In genomic region chr19:45442927-45443461, GRCh38 we compare ENCODE assay signal across 8 cellular contexts. TPM values are rescaled to one million over a fixed set of nuclear protein-coding genes. Genes with fewer than 3 reads are reported as not detected.
DNase-seq lines count a peak whose midpoint lies in the region; ATAC-seq, FAIRE-seq and TF ChIP-seq lines count a peak whose summit lies in the region.

No MANE protein-coding gene starts in this region.

- WGBS in H1 (ENCODE audit: extremely low coverage in 1 of 2, insufficient coverage in 1 of 2, insufficient read length in 1 of 2, insufficient replicate concordance in 2 of 2, low coverage in 1 of 2, low lambda C conversion rate in 2 of 2, missing lambda C conversion rate in 1 of 2), 2 experiments: 25% methylated on average over 14 of the region's 14 CpGs; no CpG with 5 or more reads in 1 of the 2 experiments

- H3K23me2 ChIP-seq in H1 (ENCODE audit: low read depth, low read length): peaks cover 12% of the 10 kb centered on the region

- H3K79me2 ChIP-seq in H1 (ENCODE audit: control insufficient read depth in 1 of 2, insufficient read depth in 2 of 2, low read length in 2 of 2): no peaks in the 10 kb centered on the region

- H4K91ac ChIP-seq in H1 (replicated peaks; ENCODE audit: insufficient read length, low read length): no peak overlapping the region

- ATAC-seq in mucosa of descending colon (no peak), HG03565 (IDR thresholded peaks at IDR 0.05; ENCODE audit: unreplicated experiment) (no peak)

- TF ChIP-seq CTCF in AG10803 (conservative IDR thresholded peaks at IDR 0.05; ENCODE audit: low read length) (no peak), H1 (IDR thresholded peaks at IDR 0.05; ENCODE audit: control extremely low read depth in 1 of 3, insufficient read depth in 1 of 3, low read depth in 1 of 3, low read length in 3 of 3) (no peak), mucosa of descending colon (IDR thresholded peaks at IDR 0.05) (no peak), uterus (IDR thresholded peaks at IDR 0.05) (no peak)

- POLR2A ChIA-PET in HEK293T (lab: Yijun Ruan, JAX) (no interaction called here), H1 (lab: Charles Lee; ENCODE audit: partially characterized antibody) (interaction anchor here (1.2 to 1.3 kb wide), 2 partner anchors 25 to 26 kb away, joined by 3 read pairs; partner anchors contain the start of gene FOSB)

- TF ChIP-seq POLR2A in H1 (IDR thresholded peaks at IDR 0.05; ENCODE audit: control extremely low read depth in 1 of 2, low read depth in 2 of 2, low read length in 2 of 2) (no peak), uterus (IDR thresholded peaks at IDR 0.05) (no peak)

- peaks cover 6 to 17% (median 11%) of the 10 kb centered on the region in 4 experiments for H3K4me1 ChIP-seq in H1 (replicated peaks in 1 of 4; ENCODE audit: control insufficient read depth in 3 of 4, insufficient read depth in 4 of 4, low read length in 3 of 4)
- peaks cover 37% of the 10 kb centered on the region for H3K4me1 ChIP-seq in mucosa of descending colon (ENCODE audit: low read depth)
- H3K4me1 ChIP-seq in uterus: peaks cover 0 to 6% of the 10 kb centered on the region in 2 donors

- 0 out of 2 replicates have a peak overlapping the region, but pooled peaks have one; percentile 42 for H3K18ac ChIP-seq in H1 (ENCODE audit: extremely low read depth, low read length)

- H4K20me1 ChIP-seq in H1 (replicated peaks in 1 of 2; ENCODE audit: control insufficient read depth in 1 of 2, insufficient read depth in 2 of 2, low read length in 2 of 2): no peaks in the 10 kb centered on the region

- no peak overlapping the region for H4K8ac ChIP-seq in H1 (ENCODE audit: extremely low read depth, insufficient read depth, low read length)

- TF ChIP-seq RAD21 in H1 (IDR thresholded peaks at IDR 0.05 in 1 of 2, conservative IDR thresholded peaks at IDR 0.05 in 1 of 2; ENCODE audit: low read depth in 2 of 2, low read length in 2 of 2): no peak

- H3K9ac ChIP-seq in H1 (replicated peaks in 1 of 4; ENCODE audit: extremely low read depth in 1 of 4, low read depth in 3 of 4, low read length in 3 of 4): peak overlapping the region in 3 of 4 experiments; percentile 13 to 43 (median 21); a peak in 3 of 7 replicates

- H2BK120ac ChIP-seq in H1 (replicated peaks; ENCODE audit: low read depth, low read length): no peak overlapping the region

- H3K4me2 ChIP-seq in H1 (ENCODE audit: insufficient read depth in 1 of 2, low read depth in 2 of 2, low read length in 2 of 2): peak overlapping the region; percentile 77 to 97

- no peak overlapping the region for H2BK5ac ChIP-seq in H1 (ENCODE audit: low read depth, low read length)

- H3K36me3 ChIP-seq in H1 (ENCODE audit: control insufficient read depth in 2 of 4, insufficient read depth in 4 of 4, low read length in 3 of 4): no peaks in the 10 kb centered on the region
- no peaks in the 10 kb centered on the region for H3K36me3 ChIP-seq in mucosa of descending colon (ENCODE audit: low read depth)
- no peaks in the 10 kb centered on the region for H3K36me3 ChIP-seq in uterus

- DNase-seq in AG10803 (ENCODE audit: low read depth) (peak; percentile 37), HEK293T (ENCODE audit: extremely low spot score) (no peak), T-helper 22 cell (ENCODE audit: low read depth) (peak; percentile 29), H1 (ENCODE audit: low read depth in 1 of 2, low spot score in 2 of 2) (peak in 1 of 2 experiments; percentile 74), mucosa of descending colon (peak in 2 of 3 donors; percentile 61 to 75), uterus (peak; percentile 44 to 61), NCI-H1436 (lab: John Stamatoyannopoulos, UW) (no peak)

- H2BK12ac ChIP-seq in H1 (ENCODE audit: low read depth, low read length): peak overlapping the region; percentile 51; the same call in 1 of the 2 replicates

- peak overlapping the region; percentile 30; the same call in 1 of the 2 replicates for H2AFZ ChIP-seq in H1 (ENCODE audit: low read length)

- H3K14ac ChIP-seq in H1 (ENCODE audit: insufficient read length): no peak overlapping the region

- no peak for TF ChIP-seq EP300 in H1 (IDR thresholded peaks at IDR 0.05; ENCODE audit: borderline replicate concordance in 1 of 2, low read depth in 2 of 2, low read length in 2 of 2)

- peak overlapping the region; percentile 64 for H3K4me3 ChIP-seq in AG10803 (ENCODE audit: low read length)
- H3K4me3 ChIP-seq in H1 (ENCODE audit: extremely low read depth in 1 of 4, insufficient read depth in 2 of 4, low read depth in 3 of 4, low read length in 4 of 4): peak overlapping the region; percentile 38 to 84 (median 71)
- H3K4me3 ChIP-seq in mucosa of descending colon: no peak overlapping the region
- H3K4me3 ChIP-seq in uterus: peak overlapping the region; percentile 46 to 52

- intact Hi-C loops in mucosa of descending colon (cut with DNase I, micrococcal nuclease): no loop called here
- intact Hi-C loops in uterus (cut with DNase I; ENCODE audit: low total_unique reads): no loop called here

- H2BK20ac ChIP-seq in H1 (ENCODE audit: low read length): peak overlapping the region; percentile 87; the same call in 1 of the 2 replicates

- CTCF ChIA-PET in HEK293T (lab: Yijun Ruan, JAX) (no interaction called here), H1 (lab: Charles Lee; ENCODE audit: partially characterized antibody) (interaction anchor here (0.6 to 21.2 kb wide), 2 partner anchors 14 to 31 kb away, joined by 3 to 760 read pairs; partner anchors contain the start of gene FOSB)

- no peak overlapping the region for H3K56ac ChIP-seq in H1 (replicated peaks; ENCODE audit: insufficient read length, low read depth, low read length)

- no peak overlapping the region for H3K4ac ChIP-seq in H1 (replicated peaks; ENCODE audit: insufficient read length, low read depth, low read length)

- H4K5ac ChIP-seq in H1 (ENCODE audit: insufficient read length, low read depth, low read length): no peak overlapping the region

- H3K79me1 ChIP-seq in H1 (ENCODE audit: low read depth, low read length): no peaks in the 10 kb centered on the region

- H3K27ac ChIP-seq in H1 (ENCODE audit: low read depth, low read length) (no peak overlapping the region), uterus (peak overlapping the region; percentile 90 to 92)

- H3K9me3 ChIP-seq in H1 (ENCODE audit: insufficient read depth in 2 of 2, low read depth in 1 of 2, low read length in 1 of 2) (no peaks in the 10 kb centered on the region), mucosa of descending colon (no peaks in the 10 kb centered on the region), uterus (no peaks in the 10 kb centered on the region)

- H3K27me3 ChIP-seq in H1 (replicated peaks in 1 of 4; ENCODE audit: control insufficient read depth in 3 of 4, extremely low read depth in 1 of 4, insufficient read depth in 3 of 4, low read length in 3 of 4) (peaks cover 0 to 5% (median 2%) of the 10 kb centered on the region in 4 experiments; a peak in 3 of 7 replicates), uterus (no peaks in the 10 kb centered on the region)

- 0 out of 2 replicates have a peak overlapping the region, but pooled peaks have one; percentile 11 for H2AK5ac ChIP-seq in H1 (ENCODE audit: low read depth, low read length)

- H2BK15ac ChIP-seq in H1 (ENCODE audit: low read length): peak overlapping the region; percentile 12

- no peak overlapping the region for H3K23ac ChIP-seq in H1 (ENCODE audit: insufficient read length)

- FAIRE-seq in H1 (lab: Jason Lieb, UNC): no peak

RNA-seq across cellular contexts. Expression of gene ERCC1, which starts 19.3 kb away (rescaled TPM):
- total RNA-seq in H1 (2021; fragmentation: NEBNext Ultra II Directional; extraction: Animal tissue kit (Norgen Biotek cat#: 25700)): 44.7 and 46.4 TPM in 2 replicates
- polyA plus RNA-seq in H1 (2011; rRNA removed): 94.2 and 112 TPM in 2 replicates
- polyA plus RNA-seq in H1 (2011; cell fraction: cytosol; rRNA removed): 73.6 TPM
- 104 TPM for polyA plus RNA-seq in H1 (2011; cell fraction: nucleus; rRNA removed)
- polyA plus RNA-seq in H1 (2012, experiment 1 of 2): 44.6 to 60.9 TPM (median 54.2 TPM) in 4 replicates
- 246 TPM for polyA plus RNA-seq in H1 (2012, experiment 2 of 2)
- 51.0 TPM for polyA plus RNA-seq in H1 (2013, experiment 1 of 2)
- polyA plus RNA-seq in H1 (2013, experiment 2 of 2): 52.4 TPM
- polyA minus RNA-seq in H1 (2011; rRNA and poly(A)+ RNA removed): 32.3 and 35.8 TPM in 2 replicates
- 33.8 TPM for polyA minus RNA-seq in H1 (2011; cell fraction: cytosol; rRNA and poly(A)+ RNA removed)
- 31.2 TPM for polyA minus RNA-seq in H1 (2011; cell fraction: nucleus; rRNA and poly(A)+ RNA removed)
- total RNA-seq in mucosa of descending colon: 10 to 100 TPM; 37.7 to 51.2 (median 46.6) TPM
- 100 to 1,000 TPM in 1 of 4 donors, 10 to 100 TPM in 3; 37.9 to 130 (median 68.0) TPM for total RNA-seq in uterus

RNA-seq across cellular contexts. Expression of gene FOSB, which starts 24.8 kb away (rescaled TPM):
- 1.3 and 2.7 TPM in 2 replicates for total RNA-seq in H1 (2021; fragmentation: NEBNext Ultra II Directional; extraction: Animal tissue kit (Norgen Biotek cat#: 25700))
- polyA plus RNA-seq in H1 (2011; rRNA removed): 0.44 and 1.2 TPM in 2 replicates
- 0.32 TPM for polyA plus RNA-seq in H1 (2011; cell fraction: cytosol; rRNA removed)
- polyA plus RNA-seq in H1 (2011; cell fraction: nucleus; rRNA removed): 5.2 TPM
- 1.1 to 4.3 TPM (median 2.6 TPM) in 4 replicates for polyA plus RNA-seq in H1 (2012, experiment 1 of 2)
- 2.4 TPM for polyA plus RNA-seq in H1 (2012, experiment 2 of 2)
- polyA plus RNA-seq in H1 (2013, experiment 1 of 2): 0.85 TPM
- 0.79 TPM for polyA plus RNA-seq in H1 (2013, experiment 2 of 2)
- polyA minus RNA-seq in H1 (2011; rRNA and poly(A)+ RNA removed): 2.8 and 6.9 TPM in 2 replicates
- 1.5 TPM for polyA minus RNA-seq in H1 (2011; cell fraction: cytosol; rRNA and poly(A)+ RNA removed)
- 39.4 TPM for polyA minus RNA-seq in H1 (2011; cell fraction: nucleus; rRNA and poly(A)+ RNA removed)
- total RNA-seq in mucosa of descending colon (10 to 100 TPM in 1 of 3 donors, 1 to 10 TPM in 1, under 1 TPM in 1; 0.58 to 10.3 (median 1.6) TPM), uterus (10 to 100 TPM in 2 of 4 donors, 1 to 10 TPM in 1, not detected in 1; 8.1 to 52.1 (median 28.6) TPM)

RNA-seq across cellular contexts. Expression of gene POLR1G, which starts 36.5 kb away (rescaled TPM):
- 34.8 and 38.0 TPM in 2 replicates for total RNA-seq in H1 (2021; fragmentation: NEBNext Ultra II Directional; extraction: Animal tissue kit (Norgen Biotek cat#: 25700))
- 16.8 and 18.4 TPM in 2 replicates for polyA plus RNA-seq in H1 (2011; rRNA removed)
- 16.6 TPM for polyA plus RNA-seq in H1 (2011; cell fraction: cytosol; rRNA removed)
- 10.3 TPM for polyA plus RNA-seq in H1 (2011; cell fraction: nucleus; rRNA removed)
- 20.0 to 27.9 TPM (median 23.6 TPM) in 4 replicates for polyA plus RNA-seq in H1 (2012, experiment 1 of 2)
- 18.3 TPM for polyA plus RNA-seq in H1 (2012, experiment 2 of 2)
- 42.2 TPM for polyA plus RNA-seq in H1 (2013, experiment 1 of 2)
- 43.6 TPM for polyA plus RNA-seq in H1 (2013, experiment 2 of 2)
- polyA minus RNA-seq in H1 (2011; rRNA and poly(A)+ RNA removed): 8.2 and 8.3 TPM in 2 replicates
- polyA minus RNA-seq in H1 (2011; cell fraction: cytosol; rRNA and poly(A)+ RNA removed): 21.5 TPM
- 14.5 TPM for polyA minus RNA-seq in H1 (2011; cell fraction: nucleus; rRNA and poly(A)+ RNA removed)
- total RNA-seq in mucosa of descending colon: 1 to 10 TPM; 3.2 to 4.1 (median 3.2) TPM
- total RNA-seq in uterus: 10 to 100 TPM in 1 of 4 donors, 1 to 10 TPM in 2, under 1 TPM in 1; 0.26 to 11.3 (median 3.5) TPM

RNA-seq across cellular contexts. Expression of gene PPP1R13L, which starts 38.1 kb away (rescaled TPM):
- 15.3 and 18.4 TPM in 2 replicates for total RNA-seq in H1 (2021; fragmentation: NEBNext Ultra II Directional; extraction: Animal tissue kit (Norgen Biotek cat#: 25700))
- 9.1 and 20.4 TPM in 2 replicates for polyA plus RNA-seq in H1 (2011; rRNA removed)
- polyA plus RNA-seq in H1 (2011; cell fraction: cytosol; rRNA removed): 12.5 TPM
- 39.1 TPM for polyA plus RNA-seq in H1 (2011; cell fraction: nucleus; rRNA removed)
- polyA plus RNA-seq in H1 (2012, experiment 1 of 2): 25.0 to 32.4 TPM (median 29.9 TPM) in 4 replicates
- 28.1 TPM for polyA plus RNA-seq in H1 (2012, experiment 2 of 2)
- polyA plus RNA-seq in H1 (2013, experiment 1 of 2): 35.0 TPM
- polyA plus RNA-seq in H1 (2013, experiment 2 of 2): 27.2 TPM
- 4.3 and 7.5 TPM in 2 replicates for polyA minus RNA-seq in H1 (2011; rRNA and poly(A)+ RNA removed)
- 19.8 TPM for polyA minus RNA-seq in H1 (2011; cell fraction: cytosol; rRNA and poly(A)+ RNA removed)
- 12.2 TPM for polyA minus RNA-seq in H1 (2011; cell fraction: nucleus; rRNA and poly(A)+ RNA removed)
- total RNA-seq in mucosa of descending colon (10 to 100 TPM; 21.1 to 36.7 (median 30.8) TPM), uterus (10 to 100 TPM in 1 of 4 donors, 1 to 10 TPM in 2, under 1 TPM in 1; 0.51 to 30.2 (median 3.0) TPM)

RNA-seq across cellular contexts. Expression of gene RTN2, which starts 53.9 kb away (rescaled TPM):
- 21.1 and 21.6 TPM in 2 replicates for total RNA-seq in H1 (2021; fragmentation: NEBNext Ultra II Directional; extraction: Animal tissue kit (Norgen Biotek cat#: 25700))
- 21.0 and 33.5 TPM in 2 replicates for polyA plus RNA-seq in H1 (2011; rRNA removed)
- polyA plus RNA-seq in H1 (2011; cell fraction: cytosol; rRNA removed): 19.9 TPM
- polyA plus RNA-seq in H1 (2011; cell fraction: nucleus; rRNA removed): 19.7 TPM
- polyA plus RNA-seq in H1 (2012, experiment 1 of 2): 19.1 to 26.5 TPM (median 23.9 TPM) in 4 replicates
- 24.8 TPM for polyA plus RNA-seq in H1 (2012, experiment 2 of 2)
- polyA plus RNA-seq in H1 (2013, experiment 1 of 2): 32.6 TPM
- polyA plus RNA-seq in H1 (2013, experiment 2 of 2): 36.9 TPM
- polyA minus RNA-seq in H1 (2011; rRNA and poly(A)+ RNA removed): 9.5 and 14.4 TPM in 2 replicates
- 8.3 TPM for polyA minus RNA-seq in H1 (2011; cell fraction: cytosol; rRNA and poly(A)+ RNA removed)
- 9.9 TPM for polyA minus RNA-seq in H1 (2011; cell fraction: nucleus; rRNA and poly(A)+ RNA removed)
- total RNA-seq in mucosa of descending colon (10 to 100 TPM in 1 of 3 donors, 1 to 10 TPM in 2; 3.1 to 18.2 (median 6.2) TPM), uterus (1 to 10 TPM in 3 of 4 donors, not detected in 1; 5.9 to 9.0 (median 7.0) TPM)

Comparison
In these comparisons a context has a peak if more than half of its experiments do, and no peak if none do; other contexts are left out.
1. DNase-seq: peak in AG10803 (single experiment), T-helper 22 cell (single experiment), mucosa of descending colon (2 of 3) and uterus (2 of 2); none in HEK293T (single experiment) and NCI-H1436 (single experiment).